Comparison of ENCODE assay signal across 8 cellular contexts in the genomic region with DNA sequence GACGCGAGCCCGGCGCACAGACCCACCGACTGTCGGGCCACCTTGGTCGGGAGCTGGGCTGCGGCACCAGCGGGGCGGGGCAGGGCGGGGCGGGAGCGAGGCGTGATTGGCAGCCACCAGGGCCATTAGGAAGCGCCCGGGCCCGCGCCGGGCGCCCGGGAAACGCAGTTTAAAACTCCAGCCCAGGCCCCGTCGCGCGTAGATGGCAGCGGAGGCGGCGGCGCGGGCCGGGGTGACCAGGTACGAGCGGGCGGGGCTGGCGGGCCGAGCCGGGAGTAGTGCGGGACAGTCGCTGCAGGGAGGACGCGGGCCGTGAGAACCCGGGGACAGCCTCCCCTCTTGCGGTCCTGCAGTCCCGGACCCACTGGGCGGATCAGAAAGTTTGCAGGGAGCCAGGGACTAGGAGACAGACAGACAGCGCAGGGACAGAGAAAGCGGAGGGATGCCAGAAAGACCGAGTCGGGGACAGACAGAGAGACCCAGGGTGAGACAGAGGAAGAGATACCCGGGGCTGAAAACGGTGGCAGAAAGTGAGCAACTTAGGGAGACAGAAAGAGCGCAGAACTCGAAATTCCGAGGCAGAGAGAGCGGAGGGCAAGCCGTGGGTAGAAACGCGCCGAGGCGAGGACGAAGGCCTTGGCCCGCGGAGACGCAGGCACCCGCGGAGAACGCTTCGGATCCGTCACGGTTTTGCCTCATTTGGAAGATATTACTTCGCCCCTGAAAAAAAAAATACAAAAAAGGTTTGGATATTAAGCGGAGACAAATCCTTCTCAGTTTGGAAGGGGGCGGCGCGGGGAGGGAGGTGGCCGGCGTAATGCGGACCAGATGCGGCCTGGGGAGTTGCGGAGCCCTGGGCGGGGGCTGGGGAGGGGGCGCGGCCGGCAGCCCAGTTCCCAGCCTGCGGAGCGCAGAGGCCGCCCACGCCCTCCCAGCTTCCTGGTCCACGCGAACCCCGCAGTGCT.
DNase-seq lines count a peak whose midpoint lies in the region; ATAC-seq lines count a peak whose summit lies in the region.

A gene (plus strand): TSS at position 199 of the 965 bp plus-strand sequence. CDS start 17,175 bp downstream, outside the sequence.

- peak within 1 kb of the TSS; percentile 85 for H3K4me3 Mint-ChIP-seq in activated naive CD8-positive, alpha-beta T cell

- peak; percentile 69 for DNase-seq in NCI-H345 (lab: John Stamatoyannopoulos, UW)
- no peak for DNase-seq in NCI-H345 treated with DMSO at 0.1 percent for 48 hours (lab: John Stamatoyannopoulos, UW; ENCODE audit: unreplicated experiment)
- DNase-seq in NCI-H2171 treated with DMSO at 0.1 percent for 48 hours (lab: John Stamatoyannopoulos, UW), result peak; percentile 35
- peak in 2 of 3 donors; percentile 38 to 42 for DNase-seq in stimulated activated CD4-positive, alpha-beta T cell treated with anti-CD3 and anti-CD28 coated beads, Interleukin-12 subunit alpha, Interleukin-12 subunit beta, amount 100 ng/mL, for 48 hours (ENCODE audit: low read depth in 2 of 3, low spot score in 1 of 3)
- DNase-seq in MV-4-11 (lab: John Stamatoyannopoulos, UW), result no peak

- H3K27ac Mint-ChIP-seq in activated naive CD8-positive, alpha-beta T cell, result no peak within 1 kb of the TSS

- H3K9me3 Mint-ChIP-seq in activated naive CD8-positive, alpha-beta T cell (ENCODE audit: low read depth), result no peaks in the 10 kb centered on the region

- peaks cover 24% of the 10 kb centered on the region for H3K4me1 Mint-ChIP-seq in activated naive CD8-positive, alpha-beta T cell (ENCODE audit: low read depth)

- no peaks in the 10 kb centered on the region for H3K36me3 Mint-ChIP-seq in activated naive CD8-positive, alpha-beta T cell

- no peak for ATAC-seq in HG03025 (IDR thresholded peaks at IDR 0.05; ENCODE audit: low FRiP score, unreplicated experiment)

- H3K27me3 Mint-ChIP-seq in activated naive CD8-positive, alpha-beta T cell, result peaks cover 51% of the 10 kb centered on the region

- peaks cover 3% of the 10 kb centered on the region for H3K9me3 ChIP-seq in iPS-18c (ENCODE audit: control insufficient read depth, insufficient read depth, low read length)

- peak within 1 kb of the TSS; percentile 68 for H3K4me3 ChIP-seq in iPS-18c (ENCODE audit: insufficient read depth, low read depth, low read length)

Comparison
In these comparisons a context has a peak if more than half of its experiments do, and no peak if none do; other contexts are left out.
1. DNase-seq: peak in NCI-H345 (single experiment), NCI-H2171 treated with DMSO at 0.1 percent for 48 hours (single experiment) and stimulated activated CD4-positive, alpha-beta T cell treated with anti-CD3 and anti-CD28 coated beads, Interleukin-12 subunit alpha, Interleukin-12 subunit beta, amount 100 ng/mL, for 48 hours (2 of 3); none in NCI-H345 treated with DMSO at 0.1 percent for 48 hours (single experiment) and MV-4-11 (single experiment).